ENCODE assay signal across 22 cellular contexts in the genomic region with DNA sequence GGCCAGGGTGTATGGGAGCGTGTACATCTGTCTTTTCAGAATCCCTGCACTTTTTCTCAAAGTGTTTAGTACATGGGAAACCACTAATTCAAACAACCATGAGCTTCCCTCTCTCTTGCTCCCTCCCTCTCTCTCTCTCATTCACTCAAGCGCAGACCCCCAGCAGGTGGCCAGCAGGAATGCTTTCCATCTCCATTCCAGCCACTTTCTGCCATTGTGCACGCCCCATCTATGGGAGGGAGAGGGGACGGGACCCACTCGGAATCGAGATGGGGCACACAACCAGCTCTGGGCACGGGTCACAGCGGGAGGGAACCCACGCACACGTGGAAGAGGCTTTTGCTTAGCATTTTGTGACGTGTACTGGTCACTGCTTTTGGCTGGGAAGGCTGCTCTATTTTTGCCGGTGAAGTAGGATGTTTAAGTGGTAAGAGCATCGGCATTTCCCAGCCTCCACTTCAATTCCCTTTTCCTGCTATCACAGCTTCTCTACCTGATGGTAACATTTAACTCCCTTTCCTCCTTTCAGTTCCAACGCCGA.
DNase-seq lines count a peak whose midpoint lies in the region; ATAC-seq, FAIRE-seq and TF ChIP-seq lines count a peak whose summit lies in the region.
"Had no signal": no experiment of that assay in that cellular context is flagged by ENCODE, and none has a peak within 500 bp of the region (broad histone marks: within the 10 kb centered on the region; RNA-seq: fewer than 3 reads in every experiment).

No MANE protein-coding gene starts in this region.

- TF ChIP-seq CTCF in GM23338 (conservative IDR thresholded peaks at IDR 0.05; ENCODE audit: low read depth in 2 of 2), result no peak
- no peak for TF ChIP-seq CTCF in ascending aorta (IDR thresholded peaks at IDR 0.05)

- H3K4me3 Mint-ChIP-seq in GM23338, result peak overlapping the region; percentile 33; the same call in 2 of the 3 replicates
- H3K4me3 Mint-ChIP-seq: activated naive CD4-positive, alpha-beta T cell treated with anti-CD3 and anti-CD28 coated beads, Interleukin-2, amount 50 U/mL, for 24 hours; activated T-cell treated with anti-CD3 and anti-CD28 coated beads, Interleukin-2, amount 50 U/mL, for 24 hours; dendritic cell treated with granulocyte-macrophage colony-stimulating factor and Interleukin-4, amounts not matched to agents 40 ng/mL and 50 ng/mL, for 4 days; naive thymus-derived CD4-positive, alpha-beta T cell had no signal

- H3K4me1 Mint-ChIP-seq in GM23338, result peaks cover 61% of the 10 kb centered on the region

- H3K79me2 ChIP-seq in GM23338 (replicated peaks; ENCODE audit: insufficient read depth), result no peaks in the 10 kb centered on the region

- H3K4me3 ChIP-seq in GM23338 (peak overlapping the region; percentile 30; the same call in 1 of the 2 replicates), SJSA1 (peak overlapping the region; percentile 13; the same call in 1 of the 2 replicates), iPS-15b (ENCODE audit: low read depth, low read length) (peak overlapping the region; percentile 12), ascending aorta (no peak overlapping the region), SJCRH30 (no peak overlapping the region)

- H3K27ac Mint-ChIP-seq in GM23338, result peak overlapping the region; percentile 85; the same call in 1 of the 2 replicates
- H3K27ac Mint-ChIP-seq: activated naive CD4-positive, alpha-beta T cell treated with anti-CD3 and anti-CD28 coated beads, Interleukin-2, amount 50 U/mL, for 24 hours; activated T-cell treated with anti-CD3 and anti-CD28 coated beads, Interleukin-2, amount 50 U/mL, for 24 hours; dendritic cell treated with granulocyte-macrophage colony-stimulating factor and Interleukin-4, amounts not matched to agents 40 ng/mL and 50 ng/mL, for 4 days had no signal

- no peaks in the 10 kb centered on the region for H3K9me3 Mint-ChIP-seq in GM23338
- H3K9me3 Mint-ChIP-seq: activated naive CD4-positive, alpha-beta T cell treated with anti-CD3 and anti-CD28 coated beads, Interleukin-2, amount 50 U/mL, for 24 hours; activated T-cell treated with anti-CD3 and anti-CD28 coated beads, Interleukin-2, amount 50 U/mL, for 24 hours; dendritic cell treated with granulocyte-macrophage colony-stimulating factor and Interleukin-4, amounts not matched to agents 40 ng/mL and 50 ng/mL, for 4 days; naive thymus-derived CD4-positive, alpha-beta T cell had no signal

- H2AFZ ChIP-seq in GM23338, result no peak overlapping the region

- intact Hi-C loops in ascending aorta (cut with DNase I), result no loop called here

- TF ChIP-seq POLR2A in H54 (IDR thresholded peaks at IDR 0.05; ENCODE audit: low read depth, low read length), result no peak

- H3K4me1 ChIP-seq in GM23338 (ENCODE audit: insufficient read depth), result peaks cover 48% of the 10 kb centered on the region
- H3K4me1 ChIP-seq in SJSA1 (replicated peaks), result peaks cover 41% of the 10 kb centered on the region
- peaks cover 31% of the 10 kb centered on the region for H3K4me1 ChIP-seq in iPS-15b (ENCODE audit: control insufficient read depth, insufficient read depth, low read length)
- H3K4me1 ChIP-seq in ascending aorta, result peaks cover 4 to 14% of the 10 kb centered on the region in 2 donors
- peaks cover 8% of the 10 kb centered on the region for H3K4me1 ChIP-seq in SJCRH30

- no peak overlapping the region for H3K9ac ChIP-seq in iPS-15b (ENCODE audit: low read depth, low read length)
- H3K9ac ChIP-seq: KMS-11 had no signal

- H3K27ac ChIP-seq in GM23338 (ENCODE audit: low read depth) (peak overlapping the region; percentile 57), SJSA1 (peak overlapping the region; percentile 17; the same call in 1 of the 2 replicates), ascending aorta (no peak overlapping the region), SJCRH30 (no peak overlapping the region)
- H3K27ac ChIP-seq: KMS-11 had no signal

- FAIRE-seq in H54 (lab: Jason Lieb, UNC), result no peak
- FAIRE-seq: frontal cortex, GM12892 had no signal

- DNase-seq in GM23338 (ENCODE audit: low spot score) (peak; percentile 81), SJSA1 (ENCODE audit: low read depth in 1 of 2, low spot score in 2 of 2) (no peak), retina (peak; percentile 61), H54 (ENCODE audit: insufficient read length, low spot score) (no peak), ascending aorta (ENCODE audit: low spot score in 2 of 2) (no peak), SJCRH30 (no peak)
- DNase-seq: C1 segment of cervical spinal cord; erythroblast; naive thymus-derived CD4-positive, alpha-beta T cell; NCI-H1417 treated with DMSO at 0.1 percent for 48 hours; NCI-H345; NK-92 treated with Interleukin-12 subunit alpha and Interleukin-12 subunit beta, amount 100 ng/mL, for 24 hours; RPMI8226; stimulated activated CD8-positive, alpha-beta memory T cell treated with anti-CD3 and anti-CD28 coated beads, Interleukin-4, amount 100 ng/mL, for 48 hours; SW 1271 had no signal

- H3K36me3 ChIP-seq in GM23338 (ENCODE audit: insufficient read depth), result peaks cover 8% of the 10 kb centered on the region; the same call in 1 of the 2 replicates
- peaks cover 40% of the 10 kb centered on the region for H3K36me3 ChIP-seq in SJSA1
- H3K36me3 ChIP-seq in iPS-15b (ENCODE audit: control insufficient read depth, insufficient read depth, low read length), result peaks cover 10% of the 10 kb centered on the region
- H3K36me3 ChIP-seq in ascending aorta, result peaks cover 51 to 71% of the 10 kb centered on the region in 2 donors
- H3K36me3 ChIP-seq in SJCRH30, result no peaks in the 10 kb centered on the region

- peaks cover 61% of the 10 kb centered on the region for H3K36me3 Mint-ChIP-seq in GM23338 (ENCODE audit: low read depth)

- peaks cover 6% of the 10 kb centered on the region; the same call in 1 of the 2 replicates for H3F3A ChIP-seq in GM23338 (replicated peaks; ENCODE audit: low read depth)

- no peaks in the 10 kb centered on the region for H4K20me1 ChIP-seq in GM23338 (replicated peaks; ENCODE audit: insufficient read depth)

- H3K27me3 Mint-ChIP-seq in GM23338 (ENCODE audit: insufficient read depth, low read depth, poor library complexity), result peaks cover 6% of the 10 kb centered on the region
- H3K27me3 Mint-ChIP-seq: activated naive CD4-positive, alpha-beta T cell treated with anti-CD3 and anti-CD28 coated beads, Interleukin-2, amount 50 U/mL, for 24 hours; activated T-cell treated with anti-CD3 and anti-CD28 coated beads, Interleukin-2, amount 50 U/mL, for 24 hours; dendritic cell treated with granulocyte-macrophage colony-stimulating factor and Interleukin-4, amounts not matched to agents 40 ng/mL and 50 ng/mL, for 4 days; naive thymus-derived CD4-positive, alpha-beta T cell had no signal

- peak overlapping the region; percentile 69 for H3K4me2 ChIP-seq in GM23338
- H3K4me2 ChIP-seq: KMS-11 had no signal

- H3K27me3 ChIP-seq in GM23338 (ENCODE audit: insufficient read depth), result no peaks in the 10 kb centered on the region
- H3K27me3 ChIP-seq in SJSA1 (replicated peaks), result no peaks in the 10 kb centered on the region
- no peaks in the 10 kb centered on the region for H3K27me3 ChIP-seq in iPS-15b (ENCODE audit: control insufficient read depth, insufficient read depth, low read length)
- H3K27me3 ChIP-seq in ascending aorta, result no peaks in the 10 kb centered on the region
- H3K27me3 ChIP-seq in SJCRH30, result no peaks in the 10 kb centered on the region

- H3K9me3 ChIP-seq in SJSA1 (replicated peaks) (0 out of 2 replicates have a peak, but pooled peaks cover 5% of the 10 kb centered on the region), iPS-15b (ENCODE audit: control insufficient read depth, insufficient read depth, low read length) (no peaks in the 10 kb centered on the region), ascending aorta (no peaks in the 10 kb centered on the region), SJCRH30 (replicated peaks) (no peaks in the 10 kb centered on the region)

- no peaks in the 10 kb centered on the region for H3K9me2 ChIP-seq in GM23338 (ENCODE audit: insufficient read depth)

- peak; percentile 71 for ATAC-seq in GM23338
- ATAC-seq: naive thymus-derived CD4-positive, alpha-beta T cell had no signal

TF ChIP-seq in GM23338, 12 proteins besides CTCF, POLR2A, EP300 and RAD21 (continues in another document):
- TF ChIP-seq ZNF114 (CRISPR knock-in tag; IDR thresholded peaks at IDR 0.05) (no peak), ZNF331 (CRISPR knock-in tag; IDR thresholded peaks at IDR 0.05; ENCODE audit: low read depth) (no peak), NANOG (IDR thresholded peaks at IDR 0.05; ENCODE audit: borderline replicate concordance) (no peak), STAT1 (IDR thresholded peaks at IDR 0.05; ENCODE audit: unreplicated experiment) (no peak)
- TF ChIP-seq, protein P1, sequence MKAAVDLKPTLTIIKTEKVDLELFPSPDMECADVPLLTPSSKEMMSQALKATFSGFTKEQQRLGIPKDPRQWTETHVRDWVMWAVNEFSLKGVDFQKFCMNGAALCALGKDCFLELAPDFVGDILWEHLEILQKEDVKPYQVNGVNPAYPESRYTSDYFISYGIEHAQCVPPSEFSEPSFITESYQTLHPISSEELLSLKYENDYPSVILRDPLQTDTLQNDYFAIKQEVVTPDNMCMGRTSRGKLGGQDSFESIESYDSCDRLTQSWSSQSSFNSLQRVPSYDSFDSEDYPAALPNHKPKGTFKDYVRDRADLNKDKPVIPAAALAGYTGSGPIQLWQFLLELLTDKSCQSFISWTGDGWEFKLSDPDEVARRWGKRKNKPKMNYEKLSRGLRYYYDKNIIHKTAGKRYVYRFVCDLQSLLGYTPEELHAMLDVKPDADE (IDR thresholded peaks at IDR 0.05), result no peak

Comparison
In these comparisons a context has a peak if more than half of its experiments do, and no peak if none do; other contexts are left out.
1. DNase-seq: peak in GM23338 (single experiment) and retina (single experiment); none in SJSA1 (0 of 2), H54 (single experiment), ascending aorta (0 of 2) and SJCRH30 (0 of 2).
2. H3K27ac ChIP-seq: peak in GM23338 (single experiment) and SJSA1 (single experiment); none in ascending aorta (0 of 2) and SJCRH30 (single experiment).
3. H3K4me3 ChIP-seq: peak in GM23338 (single experiment), SJSA1 (single experiment) and iPS-15b (single experiment); none in ascending aorta (0 of 2) and SJCRH30 (single experiment).